In the genomic region with DNA sequence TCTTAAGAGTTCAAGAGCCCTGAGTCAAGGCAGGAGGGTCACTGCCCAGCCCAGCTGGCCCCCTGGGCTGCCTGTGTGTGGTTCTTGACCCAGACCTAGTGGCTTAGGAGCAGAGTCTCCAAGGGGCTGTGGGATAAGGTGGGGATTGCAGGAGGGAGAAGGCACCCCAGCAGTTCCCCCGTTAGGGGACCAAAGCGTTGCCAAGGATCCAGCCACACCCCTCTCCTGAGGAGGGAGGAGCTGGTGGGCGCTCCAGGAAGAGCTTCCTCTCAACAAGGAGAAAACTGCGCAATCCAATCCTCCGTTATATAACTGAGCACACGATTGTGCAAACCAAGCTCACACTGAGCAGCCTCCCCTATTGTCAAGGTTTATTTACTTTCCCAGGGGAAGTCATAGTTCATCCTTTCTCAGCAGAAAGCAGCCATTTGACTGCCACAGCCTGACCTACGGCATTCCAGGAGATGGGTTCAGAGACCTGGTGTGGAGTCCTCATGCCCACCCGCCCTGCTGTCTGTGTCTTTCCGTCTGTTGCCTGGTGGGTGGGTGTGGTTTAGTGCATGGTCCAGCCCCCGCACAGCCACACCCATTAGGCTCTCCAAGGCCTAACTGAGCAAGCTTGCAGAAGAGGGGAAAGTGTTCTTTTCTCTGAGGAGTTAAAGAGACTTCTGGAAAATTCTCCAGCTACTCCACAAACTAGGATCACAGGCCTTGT, we compare ENCODE assay signal across 1 cellular context.
TF ChIP-seq lines count a peak whose summit lies in the region.

No MANE protein-coding gene starts in this region.

TF ChIP-seq in K562, 482 proteins besides CTCF, POLR2A, EP300 and RAD21 (continued from another document):
- TF ChIP-seq, protein P1, sequence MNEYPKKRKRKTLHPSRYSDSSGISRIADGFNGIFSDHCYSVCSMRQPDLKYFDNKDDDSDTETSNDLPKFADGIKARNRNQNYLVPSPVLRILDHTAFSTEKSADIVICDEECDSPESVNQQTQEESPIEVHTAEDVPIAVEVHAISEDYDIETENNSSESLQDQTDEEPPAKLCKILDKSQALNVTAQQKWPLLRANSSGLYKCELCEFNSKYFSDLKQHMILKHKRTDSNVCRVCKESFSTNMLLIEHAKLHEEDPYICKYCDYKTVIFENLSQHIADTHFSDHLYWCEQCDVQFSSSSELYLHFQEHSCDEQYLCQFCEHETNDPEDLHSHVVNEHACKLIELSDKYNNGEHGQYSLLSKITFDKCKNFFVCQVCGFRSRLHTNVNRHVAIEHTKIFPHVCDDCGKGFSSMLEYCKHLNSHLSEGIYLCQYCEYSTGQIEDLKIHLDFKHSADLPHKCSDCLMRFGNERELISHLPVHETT (CRISPR knock-in tag; conservative IDR thresholded peaks at IDR 0.05 in 1 of 2, IDR thresholded peaks at IDR 0.05 in 1 of 2): no peak
- TF ChIP-seq MTA1 (IDR thresholded peaks at IDR 0.05; ENCODE audit: borderline replicate concordance) (0 out of 2 replicates have a peak, but pooled peaks have one; percentile 37), POLR2AphosphoS5 (IDR thresholded peaks at IDR 0.05; ENCODE audit: control insufficient read depth, insufficient read depth, low read depth, low read length) (no peak), SMARCA4 (IDR thresholded peaks at IDR 0.05) (0 out of 2 replicates have a peak, but pooled peaks have one; percentile 25), ZBTB8A (IDR thresholded peaks at IDR 0.05; ENCODE audit: partially characterized antibody) (no peak), MTA3 (IDR thresholded peaks at IDR 0.05; ENCODE audit: borderline replicate concordance) (peak; percentile 27; the same call in 1 of the 2 replicates), TAF1 (IDR thresholded peaks at IDR 0.05; ENCODE audit: control insufficient read depth, extremely low read depth, insufficient read depth, low read length, severe bottlenecking) (peak; percentile 17), TRIM28 (IDR thresholded peaks at IDR 0.05) (0 out of 2 replicates have a peak, but pooled peaks have one; percentile 18), CEBPG (CRISPR knock-in tag; IDR thresholded peaks at IDR 0.05) (peak; percentile 79), CEBPG (tag; conservative IDR thresholded peaks at IDR 0.05 in 1 of 2, IDR thresholded peaks at IDR 0.05 in 1 of 2) (peak; percentile 89 to 93), ZBTB1 (CRISPR knock-in tag; IDR thresholded peaks at IDR 0.05; ENCODE audit: borderline replicate concordance, low read depth) (no peak), L3MBTL2 (IDR thresholded peaks at IDR 0.05) (peak; percentile 51; the same call in 1 of the 2 replicates), HDAC2 (IDR thresholded peaks at IDR 0.05) (peak; percentile 69; the same call in 1 of the 2 replicates), SMARCE1 (IDR thresholded peaks at IDR 0.05) (peak; percentile 38; the same call in 1 of the 2 replicates)
TF ChIP-seq in K562: peak in this region for 39.
